In genomic region chr21:31195334-31196015, GRCh38 we compare ENCODE assay signal across 20 cellular contexts.
A peak's percentile ranks its signal among the peaks of the same experiment; 100 is the strongest.
DNase-seq lines count a peak whose midpoint lies in the region; ATAC-seq lines count a peak whose summit lies in the region.
"Had no signal": no experiment of that assay in that cellular context is flagged by ENCODE, and none has a peak within 500 bp of the region (broad histone marks: within the 10 kb centered on the region; RNA-seq: fewer than 3 reads in every experiment).

No MANE protein-coding gene starts in this region.

- H3K4me3 ChIP-seq in CD8-positive, alpha-beta memory T cell (ENCODE audit: low read length) = peak overlapping the region; percentile 7
- no peak overlapping the region for H3K4me3 ChIP-seq in neuronal stem cell (ENCODE audit: low read length in 2 of 2)
- H3K4me3 ChIP-seq: esophagus muscularis mucosa, left lung, stomach had no signal

- H3K79me1 ChIP-seq in neuronal stem cell (ENCODE audit: low read depth, low read length) = no peaks in the 10 kb centered on the region

- H4K91ac ChIP-seq in neuronal stem cell (ENCODE audit: low read depth, low read length, poor library complexity) = no peak overlapping the region

- H3K14ac ChIP-seq in neuronal stem cell (ENCODE audit: low read length) = no peak overlapping the region

- H3K27me3 ChIP-seq in CD8-positive, alpha-beta memory T cell (ENCODE audit: insufficient read depth, low read length, poor library complexity, severe bottlenecking) = no peaks in the 10 kb centered on the region
- no peaks in the 10 kb centered on the region for H3K27me3 ChIP-seq in neuronal stem cell (ENCODE audit: control insufficient read depth in 3 of 3, insufficient read depth in 3 of 3, low read depth in 1 of 3, low read length in 3 of 3)
- H3K27me3 ChIP-seq: BE2C, left lung, stomach had no signal

- POLR2A ChIA-PET in CD8-positive, alpha-beta memory T cell (lab: Charles Lee) = no interaction called here

- H3K4ac ChIP-seq in neuronal stem cell (ENCODE audit: low read length) = no peak overlapping the region

- no peak overlapping the region for H2BK15ac ChIP-seq in neuronal stem cell (ENCODE audit: low read length)

- H3K4me1 ChIP-seq in CD8-positive, alpha-beta memory T cell (ENCODE audit: insufficient read depth, low read length) = peaks cover 9% of the 10 kb centered on the region
- peaks cover 0 to 2% of the 10 kb centered on the region in 2 donors for H3K4me1 ChIP-seq in neuronal stem cell (ENCODE audit: control insufficient read depth in 2 of 2, insufficient read depth in 1 of 2, low read depth in 1 of 2, low read length in 2 of 2)
- H3K4me1 ChIP-seq: BE2C, esophagus muscularis mucosa had no signal

- H2BK12ac ChIP-seq in neuronal stem cell (ENCODE audit: low read length) = no peak overlapping the region

- H3K9ac ChIP-seq in neuronal stem cell (ENCODE audit: low read depth, low read length, poor library complexity) = no peak overlapping the region

- H3K23ac ChIP-seq in neuronal stem cell (ENCODE audit: low read depth, low read length, poor library complexity) = no peak overlapping the region

- H3K9me3 Mint-ChIP-seq in CD8-positive, alpha-beta memory T cell = peaks cover 0 to 3% (median 0%) of the 10 kb centered on the region in 5 donors
- H3K9me3 Mint-ChIP-seq in activated naive CD4-positive, alpha-beta T cell treated with anti-CD3 and anti-CD28 coated beads, Interleukin-2, amount 50 U/mL, for 72 hours = no peaks in the 10 kb centered on the region
- H3K9me3 Mint-ChIP-seq: IgD-negative memory B cell; naive thymus-derived CD8-positive, alpha-beta T cell had no signal

- peak overlapping the region; percentile 16 to 71 (median 54) for H3K4me3 Mint-ChIP-seq in CD8-positive, alpha-beta memory T cell
- H3K4me3 Mint-ChIP-seq: IgD-negative memory B cell had no signal

- no peak overlapping the region for H2AK5ac ChIP-seq in neuronal stem cell (ENCODE audit: low read depth, low read length)

- peaks cover 0 to 2% (median 0%) of the 10 kb centered on the region in 3 donors for H3K36me3 Mint-ChIP-seq in CD8-positive, alpha-beta memory T cell
- peaks cover 6 to 21% of the 10 kb centered on the region in 2 donors for H3K36me3 Mint-ChIP-seq in activated naive CD4-positive, alpha-beta T cell treated with anti-CD3 and anti-CD28 coated beads, Interleukin-2, amount 50 U/mL, for 72 hours
- H3K36me3 Mint-ChIP-seq: IgD-negative memory B cell; naive thymus-derived CD8-positive, alpha-beta T cell had no signal

- DNase-seq in CD8-positive, alpha-beta memory T cell = no peak
- no peak for DNase-seq in activated naive CD4-positive, alpha-beta T cell treated with anti-CD3 and anti-CD28 coated beads, Interleukin-2, amount 50 U/mL, for 72 hours (ENCODE audit: low spot score in 2 of 2)
- no peak for DNase-seq in neuronal stem cell (ENCODE audit: low spot score)
- DNase-seq in NCI-H345 treated with DMSO at 0.1 percent for 48 hours (lab: John Stamatoyannopoulos, UW; ENCODE audit: unreplicated experiment) = no peak
- DNase-seq: activated CD4-positive, alpha-beta T cell treated with anti-CD3 and anti-CD28 coated beads, Interleukin-2, amount 50 U/mL, for 48 hours; amniotic stem cell; BE2C; DND-41; hypothalamus; left lung; naive thymus-derived CD8-positive, alpha-beta T cell; NCI-H1105; NCI-H510A treated with DMSO at 0.1 percent for 48 hours; stomach had no signal

- CTCF ChIA-PET in CD8-positive, alpha-beta memory T cell (lab: Charles Lee) = interaction anchor here (1.3 to 2.3 kb wide), 3 partner anchors 9 to 386 kb away, joined by 3 to 7 read pairs (median 4); no protein-coding TSS in a partner anchor

- no peak overlapping the region for H2BK120ac ChIP-seq in neuronal stem cell (ENCODE audit: low read depth, low read length)

- peaks cover 8 to 40% (median 31%) of the 10 kb centered on the region in 3 donors for H3K4me1 Mint-ChIP-seq in CD8-positive, alpha-beta memory T cell

- no peaks in the 10 kb centered on the region for H3K36me3 ChIP-seq in CD8-positive, alpha-beta memory T cell (ENCODE audit: insufficient read depth, low read length)
- H3K36me3 ChIP-seq in neuronal stem cell (replicated peaks in 1 of 2; ENCODE audit: control insufficient read depth in 2 of 2, insufficient read depth in 2 of 2, low read length in 2 of 2) = peaks cover 3 to 51% of the 10 kb centered on the region in 2 donors
- H3K36me3 ChIP-seq: BE2C, esophagus muscularis mucosa, left lung, stomach had no signal

- no peak overlapping the region for H2AFZ ChIP-seq in neuronal stem cell (ENCODE audit: low read length)

- H4K8ac ChIP-seq in neuronal stem cell (ENCODE audit: low read depth, low read length) = no peak overlapping the region

- no peaks in the 10 kb centered on the region for H3K9me3 ChIP-seq in CD8-positive, alpha-beta memory T cell (ENCODE audit: low read length)
- H3K9me3 ChIP-seq in neuronal stem cell (replicated peaks in 1 of 2; ENCODE audit: control insufficient read depth in 2 of 2, insufficient read depth in 1 of 2, low read depth in 1 of 2, low read length in 2 of 2) = peaks cover 0 to 6% of the 10 kb centered on the region in 2 donors
- H3K9me3 ChIP-seq: BE2C, esophagus muscularis mucosa, left lung, stomach had no signal

- no peak overlapping the region for H3K18ac ChIP-seq in neuronal stem cell (ENCODE audit: low read length)

- peaks cover 6 to 23% of the 10 kb centered on the region in 2 donors for H3K27me3 Mint-ChIP-seq in CD8-positive, alpha-beta memory T cell
- H3K27me3 Mint-ChIP-seq: naive thymus-derived CD8-positive, alpha-beta T cell had no signal

- H3K27ac Mint-ChIP-seq in CD8-positive, alpha-beta memory T cell = peak overlapping the region in 5 of 8 donors; percentile 5 to 59 (median 30)
- peak overlapping the region; percentile 90 to 93 for H3K27ac Mint-ChIP-seq in activated naive CD4-positive, alpha-beta T cell treated with anti-CD3 and anti-CD28 coated beads, Interleukin-2, amount 50 U/mL, for 72 hours
- H3K27ac Mint-ChIP-seq: IgD-negative memory B cell had no signal

- H3K4me2 ChIP-seq in neuronal stem cell (ENCODE audit: insufficient read depth, low read length, poor library complexity, severe bottlenecking) = no peak overlapping the region

- no peak overlapping the region for H3K27ac ChIP-seq in CD8-positive, alpha-beta memory T cell (ENCODE audit: low read depth, low read length)
- no peak overlapping the region for H3K27ac ChIP-seq in neuronal stem cell (replicated peaks; ENCODE audit: low read length)
- H3K27ac ChIP-seq: esophagus muscularis mucosa, left lung, stomach had no signal

- no peak overlapping the region for H2BK5ac ChIP-seq in neuronal stem cell (ENCODE audit: low read length)

- ATAC-seq in GM18867 (IDR thresholded peaks at IDR 0.05; ENCODE audit: unreplicated experiment) = peak; percentile 61
- ATAC-seq in HG03103 (IDR thresholded peaks at IDR 0.05; ENCODE audit: low read depth, unreplicated experiment) = peak; percentile 66
- ATAC-seq in activated naive CD4-positive, alpha-beta T cell treated with anti-CD3 and anti-CD28 coated beads, Interleukin-2, amount 50 U/mL, for 72 hours = peak; percentile 65 to 77
- no peak for ATAC-seq in HG03342 (IDR thresholded peaks at IDR 0.05; ENCODE audit: unreplicated experiment)
- ATAC-seq: HCT116; left lung; naive thymus-derived CD8-positive, alpha-beta T cell had no signal

- 100% methylated on average over 1 of the region's 5 CpGs; no CpG with 5 or more reads in 1 of the 2 donors for WGBS in neuronal stem cell (ENCODE audit: extremely low coverage in 2 of 2, insufficient read length in 2 of 2, insufficient replicate concordance in 1 of 2), 2 donors
